In the genomic region with DNA sequence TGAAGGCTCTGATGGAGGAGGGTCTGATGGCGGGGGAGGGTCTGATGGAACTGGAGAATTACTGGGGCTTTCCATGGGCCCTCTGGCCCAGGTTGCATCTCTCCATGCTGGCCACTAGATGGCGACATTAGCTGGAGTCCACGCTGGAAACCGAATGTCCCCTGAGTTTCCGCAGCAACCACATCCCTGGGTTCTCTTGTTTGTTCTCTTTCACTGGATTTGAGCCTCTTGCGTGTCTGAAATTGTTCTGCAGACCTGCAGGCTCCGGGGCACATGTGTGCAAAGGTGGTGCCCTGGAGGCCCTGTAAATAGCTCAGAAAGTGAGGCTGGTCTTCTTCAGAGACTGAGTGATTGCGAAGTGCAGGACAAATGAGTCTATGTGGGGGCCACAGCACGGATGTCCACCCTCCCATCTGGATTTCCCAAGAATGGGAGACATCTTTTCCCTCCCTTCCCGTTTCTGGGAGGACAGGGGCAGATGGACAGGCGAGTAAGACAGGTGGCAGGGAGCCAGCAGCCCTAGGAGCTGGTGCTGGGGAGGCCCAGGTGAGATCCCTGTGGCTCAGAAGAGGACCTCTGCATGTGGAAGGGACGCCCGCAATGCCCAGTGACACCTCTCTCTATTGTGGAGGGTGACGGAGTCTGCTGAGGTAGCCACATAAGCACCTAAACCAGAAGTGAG, we compare ENCODE assay signal across 8 cellular contexts.
DNase-seq lines count a peak whose midpoint lies in the region; ATAC-seq and TF ChIP-seq lines count a peak whose summit lies in the region.

No MANE protein-coding gene starts in this region.

- TF ChIP-seq CTCF in BJ (IDR thresholded peaks at IDR 0.05; ENCODE audit: insufficient read depth, low read depth, low read length) (peak; percentile 91), HFFc6 (IDR thresholded peaks at IDR 0.05) (peak; percentile 94)
- peak; percentile 91 for TF ChIP-seq CTCF in activated CD8-positive, alpha-beta T cell treated with anti-CD3 and anti-CD28 coated beads for 36 hours (IDR thresholded peaks at IDR 0.05)

- H3K4me3 ChIP-seq in BJ (ENCODE audit: low read depth, low read length) = no peak overlapping the region

- ATAC-seq in activated CD8-positive, alpha-beta T cell treated with anti-CD3 and anti-CD28 coated beads for 36 hours = peak; percentile 89
- no peak for ATAC-seq in HG03025 (IDR thresholded peaks at IDR 0.05; ENCODE audit: low FRiP score, unreplicated experiment)

- H3K27me3 ChIP-seq in BJ (ENCODE audit: control insufficient read depth, insufficient read depth, low read length) = 0 out of 2 replicates have a peak, but pooled peaks cover 2% of the 10 kb centered on the region

- H3K27me3 Mint-ChIP-seq in HFFc6 (ENCODE audit: insufficient read depth) = peaks cover 35% of the 10 kb centered on the region
- H3K27me3 Mint-ChIP-seq in activated CD8-positive, alpha-beta T cell treated with anti-CD3 and anti-CD28 coated beads for 36 hours = no peaks in the 10 kb centered on the region

- intact Hi-C loops in activated CD8-positive, alpha-beta T cell treated with anti-CD3 and anti-CD28 coated beads for 36 hours (cut with micrococcal nuclease) = loop anchor here (5.0 to 10.0 kb wide), 2 partner anchors 112 to 279 kb away; no protein-coding TSS in a partner anchor

- no peaks in the 10 kb centered on the region for H3K36me3 Mint-ChIP-seq in HFFc6 (ENCODE audit: low read depth)
- H3K36me3 Mint-ChIP-seq in activated CD8-positive, alpha-beta T cell treated with anti-CD3 and anti-CD28 coated beads for 36 hours (ENCODE audit: low read depth) = no peaks in the 10 kb centered on the region

- no peak overlapping the region for H3K4me3 Mint-ChIP-seq in HFFc6
- no peak overlapping the region for H3K4me3 Mint-ChIP-seq in activated CD8-positive, alpha-beta T cell treated with anti-CD3 and anti-CD28 coated beads for 36 hours

- H3K27ac Mint-ChIP-seq in HFFc6 = no peak overlapping the region
- H3K27ac Mint-ChIP-seq in activated CD8-positive, alpha-beta T cell treated with anti-CD3 and anti-CD28 coated beads for 36 hours = no peak overlapping the region

- CTCF ChIA-PET in BJ (lab: Yijun Ruan, JAX) = interaction anchor here (0.6 to 7.0 kb wide), 28 partner anchors 8 to 668 kb away, joined by 3 to 143 read pairs (median 4); no protein-coding TSS in a partner anchor
- CTCF ChIA-PET in activated CD8-positive, alpha-beta T cell treated with anti-CD3 and anti-CD28 coated beads for 36 hours (lab: Charles Lee) = interaction anchor here (0.6 to 6.2 kb wide), 53 partner anchors 9 to 382 kb away, joined by 3 to 133 read pairs (median 4); partner anchors contain the start of gene SLC37A1

- POLR2A ChIA-PET in BJ (lab: Charles Lee) = no interaction called here
- POLR2A ChIA-PET in activated CD8-positive, alpha-beta T cell treated with anti-CD3 and anti-CD28 coated beads for 36 hours (lab: Charles Lee) = interaction anchor here (0.6 to 1.2 kb wide), 2 partner anchors 92 to 93 kb away, joined by 3 to 5 read pairs; no protein-coding TSS in a partner anchor

- DNase-seq in BJ (ENCODE audit: low read depth) = no peak
- peak; percentile 43 for DNase-seq in HFFc6
- DNase-seq in NCI-H82 treated with DMSO at 0.1 percent for 48 hours (lab: John Stamatoyannopoulos, UW; ENCODE audit: unreplicated experiment) = peak; percentile 40
- DNase-seq in activated CD8-positive, alpha-beta T cell treated with anti-CD3 and anti-CD28 coated beads for 36 hours = peak; percentile 75
- peak; percentile 51 for DNase-seq in effector CD8-positive, alpha-beta T cell (lab: John Stamatoyannopoulos, UW)
- peak; percentile 48 to 79 for DNase-seq in lung microvascular endothelial cell (ENCODE audit: low read depth in 2 of 2)
- peak; percentile 39 for DNase-seq in stimulated activated CD8-positive, alpha-beta memory T cell treated with anti-CD3 and anti-CD28 coated beads, Interleukin-15, amount 100 ng/mL, for 1 hour (ENCODE audit: low read depth)

- no peaks in the 10 kb centered on the region for H3K9me3 Mint-ChIP-seq in HFFc6
- H3K9me3 Mint-ChIP-seq in activated CD8-positive, alpha-beta T cell treated with anti-CD3 and anti-CD28 coated beads for 36 hours = no peaks in the 10 kb centered on the region

- H3K36me3 ChIP-seq in BJ (ENCODE audit: control insufficient read depth, insufficient read depth, low read length) = no peaks in the 10 kb centered on the region

- H3K4me1 Mint-ChIP-seq in HFFc6 (ENCODE audit: low read depth) = no peaks in the 10 kb centered on the region
- peaks cover 8% of the 10 kb centered on the region for H3K4me1 Mint-ChIP-seq in activated CD8-positive, alpha-beta T cell treated with anti-CD3 and anti-CD28 coated beads for 36 hours (ENCODE audit: low read depth)
